1 cellular context compared by ENCODE assay signal in the genomic region with DNA sequence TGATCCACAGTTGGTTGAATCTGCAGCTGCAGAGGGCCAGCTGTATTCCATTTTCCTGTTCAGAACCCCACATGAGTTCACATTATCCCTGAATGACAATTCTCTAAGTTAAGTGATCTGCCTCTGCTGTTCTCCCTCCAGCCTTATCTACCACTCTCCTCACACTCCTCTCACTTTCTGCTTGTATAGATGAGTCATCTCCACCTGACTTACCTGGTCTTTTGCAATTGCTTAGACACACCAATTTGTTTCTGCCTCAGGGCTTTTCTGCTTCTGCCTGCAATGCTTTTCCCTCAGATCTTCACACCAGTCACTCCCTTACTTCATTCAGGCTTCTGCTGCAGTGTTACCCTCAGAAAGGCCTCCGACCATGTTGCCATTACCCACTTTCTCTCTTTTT.
A peak's percentile ranks its signal among the peaks of the same experiment; 100 is the strongest.
TF ChIP-seq lines count a peak whose summit lies in the region.

No MANE protein-coding gene starts in this region.

TF ChIP-seq in K562, 482 proteins besides CTCF, POLR2A, EP300 and RAD21 (continued from another document and continues in another):
- TF ChIP-seq, protein P1, sequence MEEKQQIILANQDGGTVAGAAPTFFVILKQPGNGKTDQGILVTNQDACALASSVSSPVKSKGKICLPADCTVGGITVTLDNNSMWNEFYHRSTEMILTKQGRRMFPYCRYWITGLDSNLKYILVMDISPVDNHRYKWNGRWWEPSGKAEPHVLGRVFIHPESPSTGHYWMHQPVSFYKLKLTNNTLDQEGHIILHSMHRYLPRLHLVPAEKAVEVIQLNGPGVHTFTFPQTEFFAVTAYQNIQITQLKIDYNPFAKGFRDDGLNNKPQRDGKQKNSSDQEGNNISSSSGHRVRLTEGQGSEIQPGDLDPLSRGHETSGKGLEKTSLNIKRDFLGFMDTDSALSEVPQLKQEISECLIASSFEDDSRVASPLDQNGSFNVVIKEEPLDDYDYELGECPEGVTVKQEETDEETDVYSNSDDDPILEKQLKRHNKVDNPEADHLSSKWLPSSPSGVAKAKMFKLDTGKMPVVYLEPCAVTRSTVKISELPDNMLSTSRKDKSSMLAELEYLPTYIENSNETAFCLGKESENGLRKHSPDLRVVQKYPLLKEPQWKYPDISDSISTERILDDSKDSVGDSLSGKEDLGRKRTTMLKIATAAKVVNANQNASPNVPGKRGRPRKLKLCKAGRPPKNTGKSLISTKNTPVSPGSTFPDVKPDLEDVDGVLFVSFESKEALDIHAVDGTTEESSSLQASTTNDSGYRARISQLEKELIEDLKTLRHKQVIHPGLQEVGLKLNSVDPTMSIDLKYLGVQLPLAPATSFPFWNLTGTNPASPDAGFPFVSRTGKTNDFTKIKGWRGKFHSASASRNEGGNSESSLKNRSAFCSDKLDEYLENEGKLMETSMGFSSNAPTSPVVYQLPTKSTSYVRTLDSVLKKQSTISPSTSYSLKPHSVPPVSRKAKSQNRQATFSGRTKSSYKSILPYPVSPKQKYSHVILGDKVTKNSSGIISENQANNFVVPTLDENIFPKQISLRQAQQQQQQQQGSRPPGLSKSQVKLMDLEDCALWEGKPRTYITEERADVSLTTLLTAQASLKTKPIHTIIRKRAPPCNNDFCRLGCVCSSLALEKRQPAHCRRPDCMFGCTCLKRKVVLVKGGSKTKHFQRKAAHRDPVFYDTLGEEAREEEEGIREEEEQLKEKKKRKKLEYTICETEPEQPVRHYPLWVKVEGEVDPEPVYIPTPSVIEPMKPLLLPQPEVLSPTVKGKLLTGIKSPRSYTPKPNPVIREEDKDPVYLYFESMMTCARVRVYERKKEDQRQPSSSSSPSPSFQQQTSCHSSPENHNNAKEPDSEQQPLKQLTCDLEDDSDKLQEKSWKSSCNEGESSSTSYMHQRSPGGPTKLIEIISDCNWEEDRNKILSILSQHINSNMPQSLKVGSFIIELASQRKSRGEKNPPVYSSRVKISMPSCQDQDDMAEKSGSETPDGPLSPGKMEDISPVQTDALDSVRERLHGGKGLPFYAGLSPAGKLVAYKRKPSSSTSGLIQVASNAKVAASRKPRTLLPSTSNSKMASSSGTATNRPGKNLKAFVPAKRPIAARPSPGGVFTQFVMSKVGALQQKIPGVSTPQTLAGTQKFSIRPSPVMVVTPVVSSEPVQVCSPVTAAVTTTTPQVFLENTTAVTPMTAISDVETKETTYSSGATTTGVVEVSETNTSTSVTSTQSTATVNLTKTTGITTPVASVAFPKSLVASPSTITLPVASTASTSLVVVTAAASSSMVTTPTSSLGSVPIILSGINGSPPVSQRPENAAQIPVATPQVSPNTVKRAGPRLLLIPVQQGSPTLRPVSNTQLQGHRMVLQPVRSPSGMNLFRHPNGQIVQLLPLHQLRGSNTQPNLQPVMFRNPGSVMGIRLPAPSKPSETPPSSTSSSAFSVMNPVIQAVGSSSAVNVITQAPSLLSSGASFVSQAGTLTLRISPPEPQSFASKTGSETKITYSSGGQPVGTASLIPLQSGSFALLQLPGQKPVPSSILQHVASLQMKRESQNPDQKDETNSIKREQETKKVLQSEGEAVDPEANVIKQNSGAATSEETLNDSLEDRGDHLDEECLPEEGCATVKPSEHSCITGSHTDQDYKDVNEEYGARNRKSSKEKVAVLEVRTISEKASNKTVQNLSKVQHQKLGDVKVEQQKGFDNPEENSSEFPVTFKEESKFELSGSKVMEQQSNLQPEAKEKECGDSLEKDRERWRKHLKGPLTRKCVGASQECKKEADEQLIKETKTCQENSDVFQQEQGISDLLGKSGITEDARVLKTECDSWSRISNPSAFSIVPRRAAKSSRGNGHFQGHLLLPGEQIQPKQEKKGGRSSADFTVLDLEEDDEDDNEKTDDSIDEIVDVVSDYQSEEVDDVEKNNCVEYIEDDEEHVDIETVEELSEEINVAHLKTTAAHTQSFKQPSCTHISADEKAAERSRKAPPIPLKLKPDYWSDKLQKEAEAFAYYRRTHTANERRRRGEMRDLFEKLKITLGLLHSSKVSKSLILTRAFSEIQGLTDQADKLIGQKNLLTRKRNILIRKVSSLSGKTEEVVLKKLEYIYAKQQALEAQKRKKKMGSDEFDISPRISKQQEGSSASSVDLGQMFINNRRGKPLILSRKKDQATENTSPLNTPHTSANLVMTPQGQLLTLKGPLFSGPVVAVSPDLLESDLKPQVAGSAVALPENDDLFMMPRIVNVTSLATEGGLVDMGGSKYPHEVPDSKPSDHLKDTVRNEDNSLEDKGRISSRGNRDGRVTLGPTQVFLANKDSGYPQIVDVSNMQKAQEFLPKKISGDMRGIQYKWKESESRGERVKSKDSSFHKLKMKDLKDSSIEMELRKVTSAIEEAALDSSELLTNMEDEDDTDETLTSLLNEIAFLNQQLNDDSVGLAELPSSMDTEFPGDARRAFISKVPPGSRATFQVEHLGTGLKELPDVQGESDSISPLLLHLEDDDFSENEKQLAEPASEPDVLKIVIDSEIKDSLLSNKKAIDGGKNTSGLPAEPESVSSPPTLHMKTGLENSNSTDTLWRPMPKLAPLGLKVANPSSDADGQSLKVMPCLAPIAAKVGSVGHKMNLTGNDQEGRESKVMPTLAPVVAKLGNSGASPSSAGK (IDR thresholded peaks at IDR 0.05), result no peak
- TF ChIP-seq, protein P2, sequence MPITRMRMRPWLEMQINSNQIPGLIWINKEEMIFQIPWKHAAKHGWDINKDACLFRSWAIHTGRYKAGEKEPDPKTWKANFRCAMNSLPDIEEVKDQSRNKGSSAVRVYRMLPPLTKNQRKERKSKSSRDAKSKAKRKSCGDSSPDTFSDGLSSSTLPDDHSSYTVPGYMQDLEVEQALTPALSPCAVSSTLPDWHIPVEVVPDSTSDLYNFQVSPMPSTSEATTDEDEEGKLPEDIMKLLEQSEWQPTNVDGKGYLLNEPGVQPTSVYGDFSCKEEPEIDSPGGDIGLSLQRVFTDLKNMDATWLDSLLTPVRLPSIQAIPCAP (CRISPR knock-in tag; IDR thresholded peaks at IDR 0.05; ENCODE audit: borderline replicate concordance), result no peak
- TF ChIP-seq ZNF3 (CRISPR knock-in tag; IDR thresholded peaks at IDR 0.05), result no peak
- TF ChIP-seq PHF21A (IDR thresholded peaks at IDR 0.05; ENCODE audit: borderline replicate concordance, low read depth), result no peak
- TF ChIP-seq NFATC3 (IDR thresholded peaks at IDR 0.05), result no peak
- TF ChIP-seq FOSL1 (tag; conservative IDR thresholded peaks at IDR 0.05), result peak; percentile 77
- TF ChIP-seq ETV6 (IDR thresholded peaks at IDR 0.05; ENCODE audit: borderline replicate concordance in 1 of 2, low read depth in 2 of 2, low read length in 1 of 2), result no peak
- no peak for TF ChIP-seq ETV6 (CRISPR knock-in tag; IDR thresholded peaks at IDR 0.05; ENCODE audit: borderline replicate concordance)
- TF ChIP-seq FOS (IDR thresholded peaks at IDR 0.05; ENCODE audit: extremely low read depth, insufficient read length), result peak; percentile 27
- no peak for TF ChIP-seq BRD4 (IDR thresholded peaks at IDR 0.05)
- TF ChIP-seq, protein P3, sequence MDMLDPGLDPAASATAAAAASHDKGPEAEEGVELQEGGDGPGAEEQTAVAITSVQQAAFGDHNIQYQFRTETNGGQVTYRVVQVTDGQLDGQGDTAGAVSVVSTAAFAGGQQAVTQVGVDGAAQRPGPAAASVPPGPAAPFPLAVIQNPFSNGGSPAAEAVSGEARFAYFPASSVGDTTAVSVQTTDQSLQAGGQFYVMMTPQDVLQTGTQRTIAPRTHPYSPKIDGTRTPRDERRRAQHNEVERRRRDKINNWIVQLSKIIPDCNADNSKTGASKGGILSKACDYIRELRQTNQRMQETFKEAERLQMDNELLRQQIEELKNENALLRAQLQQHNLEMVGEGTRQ (CRISPR knock-in tag; IDR thresholded peaks at IDR 0.05), result no peak
- no peak for TF ChIP-seq ETV1 (tag; conservative IDR thresholded peaks at IDR 0.05; ENCODE audit: low read depth)
- TF ChIP-seq, protein P4, sequence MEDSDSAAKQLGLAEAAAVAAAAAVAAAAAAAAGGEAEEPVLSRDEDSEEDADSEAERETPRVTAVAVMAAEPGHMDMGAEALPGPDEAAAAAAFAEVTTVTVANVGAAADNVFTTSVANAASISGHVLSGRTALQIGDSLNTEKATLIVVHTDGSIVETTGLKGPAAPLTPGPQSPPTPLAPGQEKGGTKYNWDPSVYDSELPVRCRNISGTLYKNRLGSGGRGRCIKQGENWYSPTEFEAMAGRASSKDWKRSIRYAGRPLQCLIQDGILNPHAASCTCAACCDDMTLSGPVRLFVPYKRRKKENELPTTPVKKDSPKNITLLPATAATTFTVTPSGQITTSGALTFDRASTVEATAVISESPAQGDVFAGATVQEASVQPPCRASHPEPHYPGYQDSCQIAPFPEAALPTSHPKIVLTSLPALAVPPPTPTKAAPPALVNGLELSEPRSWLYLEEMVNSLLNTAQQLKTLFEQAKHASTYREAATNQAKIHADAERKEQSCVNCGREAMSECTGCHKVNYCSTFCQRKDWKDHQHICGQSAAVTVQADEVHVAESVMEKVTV (CRISPR knock-in tag; IDR thresholded peaks at IDR 0.05), result no peak
- TF ChIP-seq BDP1 (IDR thresholded peaks at IDR 0.05; ENCODE audit: insufficient read depth, insufficient read length), result no peak
- TF ChIP-seq, protein P5, sequence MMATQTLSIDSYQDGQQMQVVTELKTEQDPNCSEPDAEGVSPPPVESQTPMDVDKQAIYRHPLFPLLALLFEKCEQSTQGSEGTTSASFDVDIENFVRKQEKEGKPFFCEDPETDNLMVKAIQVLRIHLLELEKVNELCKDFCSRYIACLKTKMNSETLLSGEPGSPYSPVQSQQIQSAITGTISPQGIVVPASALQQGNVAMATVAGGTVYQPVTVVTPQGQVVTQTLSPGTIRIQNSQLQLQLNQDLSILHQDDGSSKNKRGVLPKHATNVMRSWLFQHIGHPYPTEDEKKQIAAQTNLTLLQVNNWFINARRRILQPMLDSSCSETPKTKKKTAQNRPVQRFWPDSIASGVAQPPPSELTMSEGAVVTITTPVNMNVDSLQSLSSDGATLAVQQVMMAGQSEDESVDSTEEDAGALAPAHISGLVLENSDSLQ (IDR thresholded peaks at IDR 0.05), result no peak
- TF ChIP-seq NEUROD1 (IDR thresholded peaks at IDR 0.05; ENCODE audit: borderline replicate concordance, low read depth, low read length, partially characterized antibody), result no peak
- TF ChIP-seq, protein P6, sequence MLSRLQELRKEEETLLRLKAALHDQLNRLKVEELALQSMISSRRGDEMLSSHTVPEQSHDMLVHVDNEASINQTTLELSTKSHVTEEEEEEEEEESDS (CRISPR knock-in tag; IDR thresholded peaks at IDR 0.05), result no peak
- no peak for TF ChIP-seq ZNF644 (tag; IDR thresholded peaks at IDR 0.05; ENCODE audit: low read depth)
- TF ChIP-seq DPF2 (IDR thresholded peaks at IDR 0.05), result peak; percentile 87
- no peak; the same call in 1 of the 2 replicates for TF ChIP-seq RAD51 (IDR thresholded peaks at IDR 0.05; ENCODE audit: borderline replicate concordance, low read depth)
- TF ChIP-seq TAF9B (IDR thresholded peaks at IDR 0.05; ENCODE audit: partially characterized antibody), result no peak
- TF ChIP-seq MEIS2 (IDR thresholded peaks at IDR 0.05; ENCODE audit: partially characterized antibody), result peak; percentile 5
- peak in 1 of 2 experiments; percentile 60; a peak in 2 of 4 replicates for TF ChIP-seq TRIM24 (IDR thresholded peaks at IDR 0.05)
- TF ChIP-seq E2F3 (CRISPR knock-in tag; IDR thresholded peaks at IDR 0.05), result no peak
- TF ChIP-seq HIVEP1 (CRISPR knock-in tag; IDR thresholded peaks at IDR 0.05), result no peak
- peak; percentile 92 for TF ChIP-seq JUND (IDR thresholded peaks at IDR 0.05; ENCODE audit: borderline replicate concordance, low read depth, low read length)
- peak; percentile 89; the same call in 1 of the 3 replicates for TF ChIP-seq JUND (tag; IDR thresholded peaks at IDR 0.05; ENCODE audit: borderline replicate concordance, low read depth, low read length)
- TF ChIP-seq SLC30A9 (CRISPR knock-in tag; IDR thresholded peaks at IDR 0.05), result no peak
- TF ChIP-seq, protein P7, sequence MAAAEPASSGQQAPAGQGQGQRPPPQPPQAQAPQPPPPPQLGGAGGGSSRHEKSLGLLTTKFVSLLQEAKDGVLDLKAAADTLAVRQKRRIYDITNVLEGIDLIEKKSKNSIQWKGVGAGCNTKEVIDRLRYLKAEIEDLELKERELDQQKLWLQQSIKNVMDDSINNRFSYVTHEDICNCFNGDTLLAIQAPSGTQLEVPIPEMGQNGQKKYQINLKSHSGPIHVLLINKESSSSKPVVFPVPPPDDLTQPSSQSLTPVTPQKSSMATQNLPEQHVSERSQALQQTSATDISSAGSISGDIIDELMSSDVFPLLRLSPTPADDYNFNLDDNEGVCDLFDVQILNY (CRISPR knock-in tag; IDR thresholded peaks at IDR 0.05), result no peak
- TF ChIP-seq HNRNPK (IDR thresholded peaks at IDR 0.05; ENCODE audit: low read depth, low read length, poor library complexity, severe bottlenecking), result no peak
- TF ChIP-seq, protein P8, sequence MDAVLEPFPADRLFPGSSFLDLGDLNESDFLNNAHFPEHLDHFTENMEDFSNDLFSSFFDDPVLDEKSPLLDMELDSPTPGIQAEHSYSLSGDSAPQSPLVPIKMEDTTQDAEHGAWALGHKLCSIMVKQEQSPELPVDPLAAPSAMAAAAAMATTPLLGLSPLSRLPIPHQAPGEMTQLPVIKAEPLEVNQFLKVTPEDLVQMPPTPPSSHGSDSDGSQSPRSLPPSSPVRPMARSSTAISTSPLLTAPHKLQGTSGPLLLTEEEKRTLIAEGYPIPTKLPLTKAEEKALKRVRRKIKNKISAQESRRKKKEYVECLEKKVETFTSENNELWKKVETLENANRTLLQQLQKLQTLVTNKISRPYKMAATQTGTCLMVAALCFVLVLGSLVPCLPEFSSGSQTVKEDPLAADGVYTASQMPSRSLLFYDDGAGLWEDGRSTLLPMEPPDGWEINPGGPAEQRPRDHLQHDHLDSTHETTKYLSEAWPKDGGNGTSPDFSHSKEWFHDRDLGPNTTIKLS (IDR thresholded peaks at IDR 0.05; ENCODE audit: borderline replicate concordance, low read depth), result no peak
- TF ChIP-seq, protein P9, sequence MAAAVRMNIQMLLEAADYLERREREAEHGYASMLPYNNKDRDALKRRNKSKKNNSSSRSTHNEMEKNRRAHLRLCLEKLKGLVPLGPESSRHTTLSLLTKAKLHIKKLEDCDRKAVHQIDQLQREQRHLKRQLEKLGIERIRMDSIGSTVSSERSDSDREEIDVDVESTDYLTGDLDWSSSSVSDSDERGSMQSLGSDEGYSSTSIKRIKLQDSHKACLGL (CRISPR knock-in tag; IDR thresholded peaks at IDR 0.05; ENCODE audit: borderline replicate concordance, poor library complexity, severe bottlenecking), result no peak
- TF ChIP-seq, protein P10, sequence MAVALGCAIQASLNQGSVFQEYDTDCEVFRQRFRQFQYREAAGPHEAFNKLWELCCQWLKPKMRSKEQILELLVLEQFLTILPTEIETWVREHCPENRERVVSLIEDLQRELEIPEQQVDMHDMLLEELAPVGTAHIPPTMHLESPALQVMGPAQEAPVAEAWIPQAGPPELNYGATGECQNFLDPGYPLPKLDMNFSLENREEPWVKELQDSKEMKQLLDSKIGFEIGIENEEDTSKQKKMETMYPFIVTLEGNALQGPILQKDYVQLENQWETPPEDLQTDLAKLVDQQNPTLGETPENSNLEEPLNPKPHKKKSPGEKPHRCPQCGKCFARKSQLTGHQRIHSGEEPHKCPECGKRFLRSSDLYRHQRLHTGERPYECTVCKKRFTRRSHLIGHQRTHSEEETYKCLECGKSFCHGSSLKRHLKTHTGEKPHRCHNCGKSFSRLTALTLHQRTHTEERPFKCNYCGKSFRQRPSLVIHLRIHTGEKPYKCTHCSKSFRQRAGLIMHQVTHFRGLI (CRISPR knock-in tag; IDR thresholded peaks at IDR 0.05), result no peak
- no peak for TF ChIP-seq RBBP5 (IDR thresholded peaks at IDR 0.05; ENCODE audit: borderline replicate concordance, insufficient read depth, low read length, poor library complexity, severe bottlenecking)
